Comparison of ENCODE assay signal across 12 cellular contexts in the genomic region with DNA sequence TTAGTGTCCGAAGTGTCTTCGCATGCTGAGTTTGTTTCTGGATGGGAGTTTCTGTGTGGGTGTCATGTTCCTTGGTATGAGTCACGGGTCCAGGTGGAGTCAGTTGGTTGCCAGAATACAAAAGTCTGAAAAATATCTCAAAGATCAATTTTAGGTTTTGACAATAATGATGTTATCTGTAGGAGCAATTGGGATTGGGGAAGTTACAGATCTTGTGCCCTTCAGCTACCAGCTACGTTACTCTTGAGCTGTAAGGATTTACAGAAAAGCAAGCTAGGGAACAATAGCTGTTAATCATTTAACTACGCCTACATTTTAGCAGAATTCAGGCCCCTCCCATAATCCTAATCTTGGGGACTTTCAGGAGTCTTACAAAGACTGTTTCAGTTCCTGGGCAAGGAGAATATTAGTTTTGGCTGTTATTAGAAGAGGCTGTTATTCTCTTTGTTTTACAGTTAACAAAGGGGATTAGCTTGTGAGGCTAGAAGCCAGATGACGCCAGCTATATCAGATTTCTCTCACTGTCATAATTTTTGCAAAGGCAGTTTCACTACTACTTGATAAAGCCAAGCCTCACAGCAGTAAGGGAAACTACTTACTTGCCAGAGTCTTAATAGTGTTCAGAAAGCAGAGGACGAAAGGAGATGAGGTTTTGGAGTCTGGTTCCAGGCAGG. TPM values are rescaled to one million over a fixed set of nuclear protein-coding genes. Genes with fewer than 3 reads are reported as not detected.
DNase-seq lines count a peak whose midpoint lies in the region; ATAC-seq, FAIRE-seq and TF ChIP-seq lines count a peak whose summit lies in the region.
"Had no signal": no experiment of that assay in that cellular context is flagged by ENCODE, and none has a peak within 500 bp of the region (broad histone marks: within the 10 kb centered on the region; RNA-seq: fewer than 3 reads in every experiment).

No MANE protein-coding gene starts in this region.

- H3K4me3 ChIP-seq in HCT116 (replicated peaks in 1 of 2; ENCODE audit: low read depth in 1 of 2, low read length in 2 of 2) (peak overlapping the region in 1 of 2 experiments; percentile 30; a peak in 1 of 4 replicates), endodermal cell (ENCODE audit: low read length) (peak overlapping the region; percentile 31), retinal pigment epithelial cell (ENCODE audit: low read length) (no peak overlapping the region)

- H3K9me2 ChIP-seq in HCT116 (ENCODE audit: insufficient read depth) = no peaks in the 10 kb centered on the region

- H3K4me1 Mint-ChIP-seq in endodermal cell = peaks cover 19% of the 10 kb centered on the region

- no peak overlapping the region for H3K27ac ChIP-seq in HCT116 (ENCODE audit: low read depth, low read length)
- no peak overlapping the region for H3K27ac ChIP-seq in endodermal cell (ENCODE audit: low read depth, low read length)

- H3K4me3 Mint-ChIP-seq in endodermal cell = no peak overlapping the region
- H3K4me3 Mint-ChIP-seq: T-helper 1 cell treated with Interleukin-12 subunit alpha and Interleukin-12 subunit beta and Interleukin-4 antibody, amounts not matched to agents 30 μg/mL and 1 μg/mL, for 36 hours had no signal

- TF ChIP-seq CTCF in HCT116 (IDR thresholded peaks at IDR 0.05 in 2 of 3, conservative IDR thresholded peaks at IDR 0.05 in 1 of 3; ENCODE audit: borderline replicate concordance in 1 of 3, insufficient read depth in 1 of 3, low read depth in 2 of 3, low read length in 2 of 3) (no peak), endodermal cell (conservative IDR thresholded peaks at IDR 0.05) (no peak), retinal pigment epithelial cell (conservative IDR thresholded peaks at IDR 0.05; ENCODE audit: low read depth, low read length) (no peak)

- no peaks in the 10 kb centered on the region for H4K20me1 ChIP-seq in HCT116 (ENCODE audit: insufficient read depth)

- H3K9ac ChIP-seq in HCT116 (ENCODE audit: low read length) (no peak overlapping the region), endodermal cell (ENCODE audit: extremely low read depth, low read length, poor library complexity, severe bottlenecking) (no peak overlapping the region)

- FAIRE-seq in GM12891 (lab: Jason Lieb, UNC) = no peak

- TF ChIP-seq POLR2A in HCT116 (IDR thresholded peaks at IDR 0.05; ENCODE audit: borderline replicate concordance, extremely low read depth, insufficient read depth, insufficient read length) (no peak), GM12891 (IDR thresholded peaks at IDR 0.05; ENCODE audit: low read depth, low read length) (no peak)

- POLR2A ChIA-PET in HCT116 (lab: Charles Lee) = no interaction called here

- intact Hi-C loops in HCT116 (cut with micrococcal nuclease) = no loop called here

- H3K79me2 ChIP-seq in HCT116 (ENCODE audit: insufficient read depth, low read length) = no peaks in the 10 kb centered on the region

- CTCF ChIA-PET in HCT116 (lab: Charles Lee) = no interaction called here

- H3K36me3 ChIP-seq in HCT116 (ENCODE audit: control insufficient read depth in 1 of 2, insufficient read depth in 2 of 2, low read length in 2 of 2) = no peaks in the 10 kb centered on the region
- no peaks in the 10 kb centered on the region for H3K36me3 ChIP-seq in endodermal cell (ENCODE audit: control insufficient read depth, insufficient read depth, low read length)

- H3K4me2 ChIP-seq in HCT116 (ENCODE audit: low read length) = peak overlapping the region; percentile 73

- TF ChIP-seq RAD21 in HCT116 (IDR thresholded peaks at IDR 0.05; ENCODE audit: low read depth) = 0 out of 2 replicates have a peak, but pooled peaks have one; percentile 2

- ATAC-seq in HCT116 = peak; percentile 58; the same call in 1 of the 2 replicates
- no peak for ATAC-seq in HG03159 (IDR thresholded peaks at IDR 0.05; ENCODE audit: unreplicated experiment)

- H3K27ac Mint-ChIP-seq in endodermal cell = peak overlapping the region; percentile 90
- H3K27ac Mint-ChIP-seq: T-helper 1 cell treated with Interleukin-12 subunit alpha and Interleukin-12 subunit beta and Interleukin-4 antibody, amounts not matched to agents 30 μg/mL and 1 μg/mL, for 36 hours had no signal

- peaks cover 7 to 19% of the 10 kb centered on the region in 2 experiments; a peak in 3 of 4 replicates for H3K4me1 ChIP-seq in HCT116 (ENCODE audit: control insufficient read depth in 1 of 2, insufficient read depth in 2 of 2, low read length in 2 of 2)
- peaks cover 8% of the 10 kb centered on the region for H3K4me1 ChIP-seq in endodermal cell (ENCODE audit: control insufficient read depth, insufficient read depth, low read length)

- H3K27me3 ChIP-seq in HCT116 (ENCODE audit: insufficient read depth, low read length) (no peaks in the 10 kb centered on the region), endodermal cell (ENCODE audit: control insufficient read depth, insufficient read depth, low read length, poor library complexity, severe bottlenecking) (no peaks in the 10 kb centered on the region)

- DNase-seq in HCT116 (ENCODE audit: low read depth, low spot score) (no peak), NCI-H524 treated with DMSO at 0.1 percent for 48 hours (lab: John Stamatoyannopoulos, UW) (peak; percentile 63), endodermal cell (no peak), retinal pigment epithelial cell (ENCODE audit: low read depth) (peak; percentile 30), NCI-H2227 treated with DMSO at 0.1 percent for 48 hours (lab: John Stamatoyannopoulos, UW) (no peak), medulla oblongata (ENCODE audit: extremely low spot score) (no peak), GM12891 (ENCODE audit: insufficient read length, low spot score) (no peak)
- DNase-seq: activated effector memory CD4-positive, alpha-beta T cell treated with anti-CD3 and anti-CD28 coated beads, Interleukin-2, amount 50 U/mL, for 16 hours; NCI-H1436 treated with DMSO at 0.1 percent for 48 hours had no signal

- no TSS peak for BruUV-seq in HCT116 (replicated peaks; lab: Mats Ljungman, UMichigan)

- H3K9me3 Mint-ChIP-seq in endodermal cell = peaks cover 5% of the 10 kb centered on the region
- H3K9me3 Mint-ChIP-seq: T-helper 1 cell treated with Interleukin-12 subunit alpha and Interleukin-12 subunit beta and Interleukin-4 antibody, amounts not matched to agents 30 μg/mL and 1 μg/mL, for 36 hours had no signal

- H3K36me3 Mint-ChIP-seq in endodermal cell (ENCODE audit: low read depth) = peaks cover 2% of the 10 kb centered on the region

- no peaks in the 10 kb centered on the region for H3K27me3 Mint-ChIP-seq in endodermal cell (ENCODE audit: insufficient read depth)

- RAD21 ChIA-PET in HCT116 (lab: Charles Lee; ENCODE audit: low non-redundant PET in 1 of 2, low total read pairs in 2 of 2, uncharacterized antibody in 2 of 2, unreplicated experiment in 2 of 2) = no interaction called here

- WGBS in endodermal cell (ENCODE audit: insufficient coverage in 1 of 2, insufficient read length in 1 of 2), 2 experiments = 85 to 86% methylated on average over 5 to 7 of the region's 7 CpGs

- H3K9me3 ChIP-seq in HCT116 (ENCODE audit: control insufficient read depth in 1 of 2, insufficient read depth in 1 of 2, low read depth in 1 of 2, low read length in 2 of 2) = no peaks in the 10 kb centered on the region
- H3K9me3 ChIP-seq in endodermal cell (ENCODE audit: control insufficient read depth, low read length) = peaks cover 11% of the 10 kb centered on the region

- peak overlapping the region; percentile 99 for H2AFZ ChIP-seq in HCT116 (ENCODE audit: low read depth, low read length, poor library complexity, severe bottlenecking)

TF ChIP-seq in HCT116, 20 proteins besides CTCF, POLR2A, EP300 and RAD21 (continues in another document):
- TF ChIP-seq JUND (IDR thresholded peaks at IDR 0.05) (peak; percentile 54), YY1 (IDR thresholded peaks at IDR 0.05; ENCODE audit: extremely low read depth, insufficient replicate concordance, low read depth, low read length) (no peak), SRF (IDR thresholded peaks at IDR 0.05; ENCODE audit: low read depth) (no peak), CBX3 (IDR thresholded peaks at IDR 0.05; ENCODE audit: low read depth) (no peak), EGR1 (IDR thresholded peaks at IDR 0.05; ENCODE audit: low read depth) (peak; percentile 65), POLR2AphosphoS5 (IDR thresholded peaks at IDR 0.05; ENCODE audit: low read depth, low read length) (no peak)
- TF ChIP-seq, protein P1, sequence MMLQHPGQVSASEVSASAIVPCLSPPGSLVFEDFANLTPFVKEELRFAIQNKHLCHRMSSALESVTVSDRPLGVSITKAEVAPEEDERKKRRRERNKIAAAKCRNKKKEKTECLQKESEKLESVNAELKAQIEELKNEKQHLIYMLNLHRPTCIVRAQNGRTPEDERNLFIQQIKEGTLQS (IDR thresholded peaks at IDR 0.05) = no peak
- TF ChIP-seq, protein P2, sequence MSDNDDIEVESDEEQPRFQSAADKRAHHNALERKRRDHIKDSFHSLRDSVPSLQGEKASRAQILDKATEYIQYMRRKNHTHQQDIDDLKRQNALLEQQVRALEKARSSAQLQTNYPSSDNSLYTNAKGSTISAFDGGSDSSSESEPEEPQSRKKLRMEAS (IDR thresholded peaks at IDR 0.05) = 0 out of 2 replicates have a peak, but pooled peaks have one; percentile 17

TF ChIP-seq in GM12891, 5 proteins besides CTCF, POLR2A, EP300 and RAD21:
- no peak for TF ChIP-seq POLR2AphosphoS5 (IDR thresholded peaks at IDR 0.05; ENCODE audit: low read depth, low read length)
- no peak for TF ChIP-seq TAF1 (IDR thresholded peaks at IDR 0.05; ENCODE audit: low read depth, low read length)
- TF ChIP-seq PAX5 (IDR thresholded peaks at IDR 0.05; ENCODE audit: insufficient read depth, low read length, severe bottlenecking) = no peak
TF ChIP-seq in GM12891: peak in this region for 0.

RNA-seq across cellular contexts. Expression of a gene that starts 15.4 kb away (rescaled TPM):
- total RNA-seq in HCT116 (2021; ENCODE audit: unreplicated experiment) (not detected), endodermal cell (not detected)
- not detected in 2 replicates for polyA plus RNA-seq in HCT116 (2012)
- not detected for polyA plus RNA-seq in endodermal cell (2013, experiment 1 of 2)
- polyA plus RNA-seq in endodermal cell (2013, experiment 2 of 2) = not detected
- polyA plus RNA-seq in GM12891 (2012; ENCODE audit: low read depth, missing spikeins) = 0.10 TPM
- polyA plus RNA-seq: esophagus had no signal

Comparison
In these comparisons a context has a peak if more than half of its experiments do, and no peak if none do; other contexts are left out.
1. DNase-seq: peak in NCI-H524 treated with DMSO at 0.1 percent for 48 hours (single experiment) and retinal pigment epithelial cell (single experiment); none in HCT116 (single experiment), endodermal cell (single experiment), NCI-H2227 treated with DMSO at 0.1 percent for 48 hours (single experiment), medulla oblongata (single experiment) and GM12891 (single experiment).